In genomic region chr6:34384305-34385153, GRCh38 we compare ENCODE assay signal across 17 cellular contexts. TPM values are rescaled to one million over a fixed set of nuclear protein-coding genes. Genes with fewer than 3 reads are reported as not detected.
DNase-seq lines count a peak whose midpoint lies in the region; ATAC-seq and TF ChIP-seq lines count a peak whose summit lies in the region.
"Had no signal": no experiment of that assay in that cellular context is flagged by ENCODE, and none has a peak within 500 bp of the region (broad histone marks: within the 10 kb centered on the region; RNA-seq: fewer than 3 reads in every experiment).

No MANE protein-coding gene starts in this region.

- H3K27ac Mint-ChIP-seq in stimulated activated naive B cell treated with anti-CD40 and anti-IgM and Interleukin-4, amounts not matched to agents 10 μg/mL and 1 μg/mL and 100 μg/mL, for 72 hours, result peak overlapping the region; percentile 51

- no peak for TF ChIP-seq CTCF in left ventricle myocardium inferior (IDR thresholded peaks at IDR 0.05; ENCODE audit: borderline replicate concordance)
- no peak for TF ChIP-seq CTCF in GM10266 (IDR thresholded peaks at IDR 0.05; ENCODE audit: control insufficient read depth, insufficient read depth, low read depth, missing control alignments)

- DNase-seq in CD1c-positive myeloid dendritic cell (ENCODE audit: extremely low spot score), result peak; percentile 37
- no peak for DNase-seq in adipocyte (ENCODE audit: low read depth)
- no peak for DNase-seq in left ventricle myocardium inferior
- DNase-seq in stimulated activated naive B cell treated with anti-CD40 and anti-IgM and Interleukin-4, amounts not matched to agents 10 μg/mL and 1 μg/mL and 100 μg/mL, for 72 hours, result no peak
- DNase-seq in retina, result no peak
- no peak for DNase-seq in NCI-H146 treated with DMSO at 0.1 percent for 48 hours (lab: John Stamatoyannopoulos, UW; ENCODE audit: unreplicated experiment)
- DNase-seq in GM19238 (ENCODE audit: insufficient read length, low spot score), result no peak
- DNase-seq in GM10266 (ENCODE audit: extremely low spot score), result no peak
- DNase-seq: activated CD4-positive, alpha-beta T cell treated with anti-CD3 and anti-CD28 coated beads, Interleukin-2, amount 50 U/mL, for 48 hours; BE2C; DMS79 treated with DMSO at 0.1 percent for 48 hours; hippocampal formation; NCI-H1694 treated with DMSO at 0.1 percent for 48 hours; NCI-H82; stimulated activated CD4-positive, alpha-beta T cell treated with anti-CD3 and anti-CD28 coated beads, Interleukin-12 subunit alpha, Interleukin-12 subunit beta, amount 100 ng/mL, for 4 hours; T-helper 9 cell had no signal

- H3K27me3 ChIP-seq in adipocyte (replicated peaks; ENCODE audit: control insufficient read depth, insufficient read depth, low read length) (no peaks in the 10 kb centered on the region), left ventricle myocardium inferior (ENCODE audit: low read depth) (no peaks in the 10 kb centered on the region)
- H3K27me3 ChIP-seq: BE2C had no signal

- H3K4me1 Mint-ChIP-seq in stimulated activated naive B cell treated with anti-CD40 and anti-IgM and Interleukin-4, amounts not matched to agents 10 μg/mL and 1 μg/mL and 100 μg/mL, for 72 hours, result peaks cover 21 to 48% of the 10 kb centered on the region in 2 donors

- H3K9me3 ChIP-seq in adipocyte (ENCODE audit: control insufficient read depth, low read length) (no peaks in the 10 kb centered on the region), left ventricle myocardium inferior (replicated peaks) (no peaks in the 10 kb centered on the region)
- H3K9me3 ChIP-seq: BE2C had no signal

- H3K9ac ChIP-seq in adipocyte (ENCODE audit: low read length), result peak overlapping the region; percentile 19

- H3K4me3 ChIP-seq in adipocyte (ENCODE audit: low read length) (peak overlapping the region; percentile 16), left ventricle myocardium inferior (no peak overlapping the region)
- H3K4me3 ChIP-seq: lung had no signal

- no peak for ATAC-seq in stimulated activated naive B cell treated with anti-CD40 and anti-IgM and Interleukin-4, amounts not matched to agents 10 μg/mL and 1 μg/mL and 100 μg/mL, for 72 hours (replicated peaks)

- intact Hi-C loops in left ventricle myocardium inferior (cut with micrococcal nuclease), result no loop called here

- H3K27ac ChIP-seq in left ventricle myocardium inferior (replicated peaks), result peak overlapping the region; percentile 63

- peaks cover 0 to 1% of the 10 kb centered on the region in 2 donors for H3K9me3 Mint-ChIP-seq in stimulated activated naive B cell treated with anti-CD40 and anti-IgM and Interleukin-4, amounts not matched to agents 10 μg/mL and 1 μg/mL and 100 μg/mL, for 72 hours

- peaks cover 41% of the 10 kb centered on the region for H3K4me1 ChIP-seq in adipocyte (ENCODE audit: control insufficient read depth, insufficient read depth, low read length)
- H3K4me1 ChIP-seq in left ventricle myocardium inferior, result peaks cover 84% of the 10 kb centered on the region
- H3K4me1 ChIP-seq: BE2C had no signal

- H3K36me3 ChIP-seq in adipocyte (ENCODE audit: control insufficient read depth, insufficient read depth, low read length, severe bottlenecking), result no peaks in the 10 kb centered on the region
- peaks cover 2% of the 10 kb centered on the region for H3K36me3 ChIP-seq in left ventricle myocardium inferior
- H3K36me3 ChIP-seq: BE2C had no signal

- peaks cover 7 to 16% of the 10 kb centered on the region in 2 donors for H3K36me3 Mint-ChIP-seq in stimulated activated naive B cell treated with anti-CD40 and anti-IgM and Interleukin-4, amounts not matched to agents 10 μg/mL and 1 μg/mL and 100 μg/mL, for 72 hours

- no peaks in the 10 kb centered on the region for H3K27me3 Mint-ChIP-seq in stimulated activated naive B cell treated with anti-CD40 and anti-IgM and Interleukin-4, amounts not matched to agents 10 μg/mL and 1 μg/mL and 100 μg/mL, for 72 hours

- H3K4me3 Mint-ChIP-seq in stimulated activated naive B cell treated with anti-CD40 and anti-IgM and Interleukin-4, amounts not matched to agents 10 μg/mL and 1 μg/mL and 100 μg/mL, for 72 hours, result no peak overlapping the region

RNA-seq across cellular contexts. Expression of gene NUDT3, which starts 7.9 kb away (rescaled TPM):
- 50.1 TPM for total RNA-seq in left ventricle myocardium inferior

RNA-seq across cellular contexts. Expression of gene RPS10, which starts 41.3 kb away (rescaled TPM):
- 678 TPM for total RNA-seq in left ventricle myocardium inferior
